In the genomic region with DNA sequence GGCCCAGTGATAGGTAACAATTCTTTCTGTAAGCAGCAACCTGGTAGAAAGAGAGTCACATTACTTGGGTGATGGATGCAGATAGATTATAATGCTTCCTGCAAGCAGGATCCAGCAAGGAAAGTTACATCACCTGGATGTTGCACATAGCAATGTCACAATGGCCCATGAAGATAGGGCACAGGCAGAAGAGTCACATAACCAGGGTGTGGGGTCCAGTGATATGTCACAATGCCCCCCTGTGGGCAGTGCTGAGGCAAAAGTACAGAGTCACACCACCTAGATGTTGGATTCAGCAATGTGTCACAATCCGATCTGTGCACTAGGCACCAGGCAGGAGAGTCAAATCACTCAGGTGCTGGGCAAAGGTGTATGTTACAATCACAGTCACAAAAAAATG, we compare ENCODE assay signal across 26 cellular contexts.
"Had no signal": no experiment of that assay in that cellular context is flagged by ENCODE, and none has a peak within 500 bp of the region (broad histone marks: within the 10 kb centered on the region; RNA-seq: fewer than 3 reads in every experiment).

No MANE protein-coding gene starts in this region.

- H3K36me3 ChIP-seq: pancreas, right lobe of liver had no signal

- H3K4me1 ChIP-seq: psoas muscle, right lobe of liver, vagina had no signal

- H3K4me3 ChIP-seq: left lung, lower lobe of right lung, pancreas, psoas muscle, right lobe of liver, smooth muscle cell, tibial nerve, upper lobe of left lung, vagina had no signal

- H3K27me3 ChIP-seq: left lung, pancreas, right lobe of liver, tibial nerve, upper lobe of left lung, vagina had no signal

- FAIRE-seq: islet of Langerhans, kidney, pancreas had no signal

- H3K4me2 ChIP-seq: smooth muscle cell had no signal

- H3K9me3 ChIP-seq: left lung, lower lobe of right lung, pancreas, psoas muscle, right lobe of liver, tibial nerve, upper lobe of left lung, vagina had no signal

- DNase-seq: hippocampal formation; kidney; left colon; left lung; lower lobe of right lung; mammary epithelial cell; mesenchymal stem cell; naive thymus-derived CD8-positive, alpha-beta T cell; nucleus accumbens; pancreas; posterior cingulate gyrus; psoas muscle; right lobe of liver; stimulated activated CD4-positive, alpha-beta T cell treated with anti-CD3 and anti-CD28 coated beads, Interleukin-1b, Interleukin-23, amount 100 ng/mL, for 48 hours; stimulated activated CD4-positive, alpha-beta T cell treated with anti-CD3 and anti-CD28 coated beads, Interleukin-2, amount 100 ng/mL, for 48 hours; stimulated activated CD4-positive, alpha-beta T cell treated with anti-CD3 and anti-CD28 coated beads, Interleukin-4, amount 100 ng/mL, for 4 hours; stimulated activated CD8-positive, alpha-beta memory T cell treated with anti-CD3 and anti-CD28 coated beads, Interleukin-4, amount 100 ng/mL, for 48 hours; stimulated activated naive CD4-positive, alpha-beta T cell treated with Interleukin-2 at 50 U/mL for 16 hours; stimulated activated naive CD8-positive, alpha-beta T cell treated with anti-CD3 and anti-CD28 coated beads, Interleukin-15, amount 100 ng/mL, for 72 hours; substantia nigra; upper lobe of left lung had no signal

- H3K27ac ChIP-seq: lower lobe of right lung, pancreas, psoas muscle, right lobe of liver, tibial nerve, upper lobe of left lung, vagina had no signal

- ATAC-seq: left colon; left lung; lower lobe of right lung; naive thymus-derived CD8-positive, alpha-beta T cell; pancreas; psoas muscle; right lobe of liver; stimulated activated memory B cell treated with anti-CD40 and anti-IgM and Interleukin-4, amounts not matched to agents 10 μg/mL and 1 μg/mL and 100 μg/mL, for 72 hours; stimulated activated naive CD8-positive, alpha-beta T cell treated with anti-CD3 and anti-CD28 coated beads, Interleukin-15, amount 100 ng/mL, for 72 hours had no signal
